ENCODE assay signal across 1 cellular context in the genomic region with DNA sequence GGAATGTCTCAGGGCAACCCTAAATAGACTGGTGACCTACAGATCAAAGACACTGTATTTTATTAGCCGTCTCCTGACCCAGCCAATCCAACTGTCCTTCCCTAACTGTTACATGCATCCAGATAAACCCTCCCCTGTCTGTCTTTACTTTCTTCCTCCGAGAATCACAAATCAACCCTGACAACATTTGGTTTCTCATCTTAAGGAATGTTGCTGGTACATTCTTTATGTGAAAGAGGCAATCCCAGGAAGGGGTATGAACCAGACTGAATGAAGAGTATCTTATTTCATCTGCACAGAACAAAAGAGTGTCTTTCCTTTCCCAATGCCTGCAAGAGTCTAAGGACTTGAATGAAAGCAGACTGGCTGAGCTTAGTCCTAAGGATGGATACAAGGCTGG.
TF ChIP-seq lines count a peak whose summit lies in the region.

No MANE protein-coding gene starts in this region.

TF ChIP-seq in IMR-90, 13 proteins besides CTCF, POLR2A, EP300 and RAD21:
- TF ChIP-seq CEBPB (IDR thresholded peaks at IDR 0.05; ENCODE audit: low read depth, low read length), result no peak
- no peak for TF ChIP-seq MAZ (IDR thresholded peaks at IDR 0.05; ENCODE audit: borderline replicate concordance, low read depth, low read length)
- TF ChIP-seq, protein P1, sequence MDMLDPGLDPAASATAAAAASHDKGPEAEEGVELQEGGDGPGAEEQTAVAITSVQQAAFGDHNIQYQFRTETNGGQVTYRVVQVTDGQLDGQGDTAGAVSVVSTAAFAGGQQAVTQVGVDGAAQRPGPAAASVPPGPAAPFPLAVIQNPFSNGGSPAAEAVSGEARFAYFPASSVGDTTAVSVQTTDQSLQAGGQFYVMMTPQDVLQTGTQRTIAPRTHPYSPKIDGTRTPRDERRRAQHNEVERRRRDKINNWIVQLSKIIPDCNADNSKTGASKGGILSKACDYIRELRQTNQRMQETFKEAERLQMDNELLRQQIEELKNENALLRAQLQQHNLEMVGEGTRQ (IDR thresholded peaks at IDR 0.05; ENCODE audit: low read depth, low read length), result no peak
- no peak for TF ChIP-seq RCOR1 (IDR thresholded peaks at IDR 0.05; ENCODE audit: insufficient replicate concordance, low read length)
TF ChIP-seq in IMR-90: peak in this region for 0.
